ENCODE assay signal across 8 cellular contexts in genomic region chr12:120468271-120468845, GRCh38. TPM values are rescaled to one million over a fixed set of nuclear protein-coding genes. Genes with fewer than 3 reads are reported as not detected.
DNase-seq lines count a peak whose midpoint lies in the region; ATAC-seq and TF ChIP-seq lines count a peak whose summit lies in the region.

No MANE protein-coding gene starts in this region.

- POLR2A ChIA-PET in activated CD8-positive, alpha-beta T cell treated with anti-CD3 and anti-CD28 coated beads for 36 hours (lab: Charles Lee), result interaction anchor here (0.5 to 3.5 kb wide), 21 partner anchors 9 to 202 kb away, joined by 3 to 27 read pairs (median 4); partner anchors contain the start of genes COX6A1, GATC, POP5 and RNU4-1

- CTCF ChIA-PET in activated CD8-positive, alpha-beta T cell treated with anti-CD3 and anti-CD28 coated beads for 36 hours (lab: Charles Lee), result interaction anchor here (0.6 to 8.9 kb wide), 8 partner anchors 14 to 166 kb away, joined by 3 to 110 read pairs (median 8); partner anchors contain the start of genes DYNLL1 and SIRT4

- intact Hi-C loops in activated CD8-positive, alpha-beta T cell treated with anti-CD3 and anti-CD28 coated beads for 36 hours (cut with micrococcal nuclease), result no loop called here

- no peak for ATAC-seq in activated CD8-positive, alpha-beta T cell treated with anti-CD3 and anti-CD28 coated beads for 36 hours

- H3K4me3 Mint-ChIP-seq in activated CD8-positive, alpha-beta T cell treated with anti-CD3 and anti-CD28 coated beads for 36 hours, result peak overlapping the region; percentile 77
- peak overlapping the region; percentile 93 for H3K4me3 Mint-ChIP-seq in nephron progenitor cell

- DNase-seq in activated effector memory CD4-positive, alpha-beta T cell treated with anti-CD3 and anti-CD28 coated beads, Interleukin-2, amount 50 U/mL, for 16 hours, result peak; percentile 66
- DNase-seq in activated effector memory CD4-positive, alpha-beta T cell treated with Interleukin-2 at 50 U/mL for 16 hours, result no peak
- peak; percentile 44 to 49 for DNase-seq in Kasumi-1 (lab: John Stamatoyannopoulos, UW)
- peak; percentile 44 for DNase-seq in activated CD8-positive, alpha-beta T cell treated with anti-CD3 and anti-CD28 coated beads for 36 hours
- DNase-seq in fibroblast of gingiva (ENCODE audit: low read depth), result peak; percentile 76
- peak; percentile 33 for DNase-seq in nephron progenitor cell
- no peak for DNase-seq in putamen (ENCODE audit: low spot score)
- DNase-seq in NK-92 treated with Interleukin-12 subunit alpha and Interleukin-12 subunit beta, amount 100 ng/mL, for 24 hours (lab: John Stamatoyannopoulos, UW), result no peak

- TF ChIP-seq CTCF in activated CD8-positive, alpha-beta T cell treated with anti-CD3 and anti-CD28 coated beads for 36 hours (IDR thresholded peaks at IDR 0.05), result no peak
- TF ChIP-seq CTCF in nephron progenitor cell (IDR thresholded peaks at IDR 0.05), result no peak

- H3K9me3 Mint-ChIP-seq in activated CD8-positive, alpha-beta T cell treated with anti-CD3 and anti-CD28 coated beads for 36 hours, result no peaks in the 10 kb centered on the region
- H3K9me3 Mint-ChIP-seq in nephron progenitor cell, result no peaks in the 10 kb centered on the region

- peak overlapping the region; percentile 85 for H3K27ac Mint-ChIP-seq in activated CD8-positive, alpha-beta T cell treated with anti-CD3 and anti-CD28 coated beads for 36 hours
- peak overlapping the region; percentile 88 for H3K27ac Mint-ChIP-seq in nephron progenitor cell

- H3K4me1 Mint-ChIP-seq in activated CD8-positive, alpha-beta T cell treated with anti-CD3 and anti-CD28 coated beads for 36 hours (ENCODE audit: low read depth), result peaks cover 44% of the 10 kb centered on the region
- peaks cover 53% of the 10 kb centered on the region for H3K4me1 Mint-ChIP-seq in nephron progenitor cell

- H3K36me3 Mint-ChIP-seq in activated CD8-positive, alpha-beta T cell treated with anti-CD3 and anti-CD28 coated beads for 36 hours (ENCODE audit: low read depth), result peaks cover 42% of the 10 kb centered on the region
- H3K36me3 Mint-ChIP-seq in nephron progenitor cell (ENCODE audit: low read depth), result peaks cover 43% of the 10 kb centered on the region

- H3K27me3 Mint-ChIP-seq in activated CD8-positive, alpha-beta T cell treated with anti-CD3 and anti-CD28 coated beads for 36 hours, result no peaks in the 10 kb centered on the region
- H3K27me3 Mint-ChIP-seq in nephron progenitor cell (ENCODE audit: low read depth, poor library complexity), result peaks cover 7% of the 10 kb centered on the region

RNA-seq across cellular contexts. Expression of gene SRSF9, which starts 1.2 kb away (rescaled TPM):
- total RNA-seq in activated CD8-positive, alpha-beta T cell treated with anti-CD3 and anti-CD28 coated beads for 36 hours, result 100 to 1,000 TPM; 225 to 236 TPM

RNA-seq across cellular contexts. Expression of gene GATC, which starts 22.1 kb away (rescaled TPM):
- total RNA-seq in activated CD8-positive, alpha-beta T cell treated with anti-CD3 and anti-CD28 coated beads for 36 hours, result 10 to 100 TPM; 32.2 to 39.3 TPM

RNA-seq across cellular contexts. Expression of gene TRIAP1, which starts 22.2 kb away (rescaled TPM):
- total RNA-seq in activated CD8-positive, alpha-beta T cell treated with anti-CD3 and anti-CD28 coated beads for 36 hours, result 10 to 100 TPM; 43.1 to 45.1 TPM

RNA-seq across cellular contexts. Expression of gene DYNLL1, which starts 27.6 kb away (rescaled TPM):
- 100 to 1,000 TPM; 126 to 137 TPM for total RNA-seq in activated CD8-positive, alpha-beta T cell treated with anti-CD3 and anti-CD28 coated beads for 36 hours

RNA-seq across cellular contexts. Expression of gene COX6A1, which starts 30.4 kb away (rescaled TPM):
- total RNA-seq in activated CD8-positive, alpha-beta T cell treated with anti-CD3 and anti-CD28 coated beads for 36 hours, result 100 to 1,000 TPM; 396 to 406 TPM

Comparison
In these comparisons a context has a peak if more than half of its experiments do, and no peak if none do; other contexts are left out.
1. DNase-seq: peak in activated effector memory CD4-positive, alpha-beta T cell treated with anti-CD3 and anti-CD28 coated beads, Interleukin-2, amount 50 U/mL, for 16 hours (single experiment), Kasumi-1 (2 of 2), activated CD8-positive, alpha-beta T cell treated with anti-CD3 and anti-CD28 coated beads for 36 hours (single experiment), fibroblast of gingiva (single experiment) and nephron progenitor cell (single experiment); none in activated effector memory CD4-positive, alpha-beta T cell treated with Interleukin-2 at 50 U/mL for 16 hours (single experiment), putamen (single experiment) and NK-92 treated with Interleukin-12 subunit alpha and Interleukin-12 subunit beta, amount 100 ng/mL, for 24 hours (single experiment).